Comparison of ENCODE assay signal across 30 cellular contexts in the genomic region with DNA sequence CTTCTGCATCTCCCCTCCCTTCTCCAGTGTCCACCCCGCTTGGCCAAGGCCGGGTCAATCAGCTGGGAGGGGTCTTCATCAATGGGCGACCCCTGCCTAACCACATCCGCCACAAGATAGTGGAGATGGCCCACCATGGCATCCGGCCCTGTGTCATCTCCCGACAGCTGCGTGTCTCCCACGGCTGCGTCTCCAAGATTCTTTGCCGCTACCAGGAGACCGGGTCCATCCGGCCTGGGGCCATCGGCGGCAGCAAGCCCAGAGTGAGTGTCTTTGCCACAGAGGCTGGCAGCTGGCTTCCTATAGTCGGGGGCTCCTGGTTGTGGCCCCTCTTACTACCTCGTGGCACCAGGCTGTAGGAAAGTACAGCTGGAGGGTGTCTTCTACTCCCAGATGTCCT. TPM values are rescaled to one million over a fixed set of nuclear protein-coding genes. Genes with fewer than 3 reads are reported as not detected.
"Had no signal": no experiment of that assay in that cellular context is flagged by ENCODE, and none has a peak within 500 bp of the region (broad histone marks: within the 10 kb centered on the region; RNA-seq: fewer than 3 reads in every experiment).

No MANE protein-coding gene starts in this region.

- H3K9me3 ChIP-seq: adrenal gland, esophagus muscularis mucosa, heart right ventricle, left lung, lower lobe of right lung, pancreas, psoas muscle, SK-N-SH, spleen, tibial nerve had no signal

- H3K4me3 ChIP-seq: adrenal gland, esophagus muscularis mucosa, heart right ventricle, left lung, lower lobe of right lung, pancreas, psoas muscle, spleen, tibial nerve had no signal

- H3K4me1 ChIP-seq: adrenal gland, foreskin keratinocyte, pancreas, psoas muscle had no signal

- DNase-seq: activated CD4-positive, alpha-beta T cell treated with anti-CD3 and anti-CD28 coated beads for 1 hour; activated CD4-positive, alpha-beta T cell treated with anti-CD3 and anti-CD28 coated beads, Interleukin-2, amount 50 U/mL, for 1 hour; activated CD8-positive, alpha-beta T cell treated with anti-CD3 and anti-CD28 coated beads for 36 hours; activated naive CD4-positive, alpha-beta T cell; activated naive CD8-positive, alpha-beta T cell treated with anti-CD3 and anti-CD28 coated beads for 36 hours; activated T-cell treated with anti-CD3 and anti-CD28 coated beads, Interleukin-2, amount 50 U/mL, for 48 hours; adrenal gland; aorta; brain microvascular endothelial cell; cortex of kidney; effector memory CD8-positive, alpha-beta T cell; foreskin keratinocyte; heart right ventricle; left lung; lower lobe of right lung; mesenchymal stem cell; pancreas; psoas muscle; SK-N-SH; spleen; stimulated activated naive CD4-positive, alpha-beta T cell treated with Interleukin-2 at 50 U/mL for 16 hours; SW 1271 had no signal

- H3K36me3 ChIP-seq: adrenal gland, brain microvascular endothelial cell, esophagus muscularis mucosa, heart right ventricle, left lung, lower lobe of right lung, pancreas, spleen, tibial nerve had no signal

- H3K27ac ChIP-seq: adrenal gland, brain microvascular endothelial cell, esophagus muscularis mucosa, foreskin keratinocyte, heart right ventricle, left lung, lower lobe of right lung, pancreas, psoas muscle, spleen, tibial nerve had no signal

- ATAC-seq: activated CD8-positive, alpha-beta T cell treated with anti-CD3 and anti-CD28 coated beads for 36 hours; effector memory CD8-positive, alpha-beta T cell; foreskin keratinocyte; heart right ventricle; left lung; lower lobe of right lung; naive thymus-derived CD8-positive, alpha-beta T cell; pancreas; WTC11 had no signal

- H3K9me3 Mint-ChIP-seq: activated CD8-positive, alpha-beta T cell treated with anti-CD3 and anti-CD28 coated beads for 36 hours; activated naive CD8-positive, alpha-beta T cell treated with anti-CD3 and anti-CD28 coated beads for 36 hours; effector memory CD8-positive, alpha-beta T cell; naive thymus-derived CD8-positive, alpha-beta T cell; T-helper 1 cell treated with Interleukin-12 subunit alpha and Interleukin-12 subunit beta and Interleukin-4 antibody, amounts not matched to agents 30 μg/mL and 1 μg/mL, for 36 hours; WTC11 had no signal

- H3K36me3 Mint-ChIP-seq: activated naive CD8-positive, alpha-beta T cell treated with anti-CD3 and anti-CD28 coated beads for 36 hours; WTC11 had no signal

- H3K4me2 ChIP-seq: SK-N-SH had no signal

- H3K9ac ChIP-seq: SK-N-SH had no signal

- FAIRE-seq: pancreas had no signal

- H3K27ac Mint-ChIP-seq: activated CD8-positive, alpha-beta T cell treated with anti-CD3 and anti-CD28 coated beads for 36 hours; activated naive CD8-positive, alpha-beta T cell treated with anti-CD3 and anti-CD28 coated beads for 36 hours; effector memory CD8-positive, alpha-beta T cell; WTC11 had no signal

- H3K4me3 Mint-ChIP-seq: activated CD8-positive, alpha-beta T cell treated with anti-CD3 and anti-CD28 coated beads for 36 hours; activated naive CD8-positive, alpha-beta T cell treated with anti-CD3 and anti-CD28 coated beads for 36 hours; effector memory CD8-positive, alpha-beta T cell; T-helper 1 cell treated with Interleukin-12 subunit alpha and Interleukin-12 subunit beta and Interleukin-4 antibody, amounts not matched to agents 30 μg/mL and 1 μg/mL, for 36 hours had no signal

RNA-seq across cellular contexts. Expression of a gene that starts 3.6 kb away (rescaled TPM):
- total RNA-seq: activated CD8-positive, alpha-beta T cell treated with anti-CD3 and anti-CD28 coated beads for 36 hours; activated naive CD8-positive, alpha-beta T cell treated with anti-CD3 and anti-CD28 coated beads for 36 hours; adrenal gland; aorta; cardiac septum; esophagus muscularis mucosa; foreskin keratinocyte; heart right ventricle; left lung; lower lobe of right lung; naive thymus-derived CD8-positive, alpha-beta T cell; pancreas; spleen; temporal lobe; tibial nerve had no signal
- polyA plus RNA-seq: adrenal gland; aorta; foreskin keratinocyte; heart right ventricle; naive thymus-derived CD8-positive, alpha-beta T cell; pancreas; SK-N-SH; spleen; urinary bladder had no signal
